In the genomic region with DNA sequence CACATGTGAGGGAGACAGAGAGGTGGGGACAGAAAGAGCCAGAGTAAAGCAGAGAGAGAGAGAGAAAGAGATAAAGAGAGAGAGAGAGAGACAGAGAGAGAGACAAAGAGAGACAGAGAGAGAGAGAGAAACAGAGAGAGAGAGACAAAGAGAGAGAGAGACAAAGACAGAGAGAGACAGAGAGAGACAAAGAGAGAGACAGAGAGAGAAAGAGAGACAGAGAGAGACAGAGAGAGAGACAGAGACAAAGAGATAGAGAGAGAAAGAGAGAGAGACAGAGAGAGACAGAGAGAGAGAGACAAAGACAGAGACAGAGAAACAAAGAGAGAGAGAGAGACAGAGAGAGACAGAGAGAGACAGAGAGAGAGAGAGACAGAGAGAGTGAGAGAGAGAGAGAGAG, we compare ENCODE assay signal across 23 cellular contexts. TPM values are rescaled to one million over a fixed set of nuclear protein-coding genes. Genes with fewer than 3 reads are reported as not detected.
A peak's percentile ranks its signal among the peaks of the same experiment; 100 is the strongest.
DNase-seq lines count a peak whose midpoint lies in the region; ATAC-seq and TF ChIP-seq lines count a peak whose summit lies in the region.
"Had no signal": no experiment of that assay in that cellular context is flagged by ENCODE, and none has a peak within 500 bp of the region (broad histone marks: within the 10 kb centered on the region; RNA-seq: fewer than 3 reads in every experiment).

No MANE protein-coding gene starts in this region.

- POLR2A ChIA-PET in CD4-positive, alpha-beta T cell (lab: Charles Lee) = no interaction called here

- H3K4me1 Mint-ChIP-seq in activated naive CD4-positive, alpha-beta T cell treated with anti-CD3 and anti-CD28 coated beads, Interleukin-2, amount 50 U/mL, for 24 hours = no peaks in the 10 kb centered on the region
- H3K4me1 Mint-ChIP-seq in central memory CD8-positive, alpha-beta T cell = no peaks in the 10 kb centered on the region
- peaks cover 27% of the 10 kb centered on the region for H3K4me1 Mint-ChIP-seq in neural crest cell
- peaks cover 3% of the 10 kb centered on the region for H3K4me1 Mint-ChIP-seq in CD4-positive, alpha-beta T cell (ENCODE audit: low read depth)

- CTCF ChIA-PET in CD4-positive, alpha-beta T cell (lab: Charles Lee) = no interaction called here

- H3K9me3 ChIP-seq in CD4-positive, alpha-beta T cell (ENCODE audit: control insufficient read depth, low read length) = no peaks in the 10 kb centered on the region
- H3K9me3 ChIP-seq: HAP-1 had no signal

- DNase-seq in activated naive CD4-positive, alpha-beta T cell treated with anti-CD3 and anti-CD28 coated beads, Interleukin-2, amount 50 U/mL, for 16 hours = no peak
- no peak for DNase-seq in central memory CD8-positive, alpha-beta T cell (ENCODE audit: low spot score in 2 of 2)
- DNase-seq in neural crest cell (ENCODE audit: low read depth, low spot score) (no peak), SIG-M5 treated with dmso at 0.1 percent for 504 hours (lab: John Stamatoyannopoulos, UW; ENCODE audit: unreplicated experiment) (no peak), H7 (no peak)
- no peak for DNase-seq in CD4-positive, alpha-beta T cell
- DNase-seq: AML-193; CD8-positive, alpha-beta T cell; DMS 273 treated with DMSO at 0.1 percent for 48 hours; DMS53; DND-41; EL; GOT3 had no signal

- intact Hi-C loops in CD4-positive, alpha-beta T cell (cut with DNase I, micrococcal nuclease) = no loop called here

- TF ChIP-seq CTCF in neural crest cell (conservative IDR thresholded peaks at IDR 0.05) = no peak
- TF ChIP-seq CTCF in CD4-positive, alpha-beta T cell (IDR thresholded peaks at IDR 0.05) = no peak

- H3K4me3 Mint-ChIP-seq in activated naive CD4-positive, alpha-beta T cell treated with anti-CD3 and anti-CD28 coated beads, Interleukin-2, amount 50 U/mL, for 24 hours = no peak overlapping the region
- no peak overlapping the region for H3K4me3 Mint-ChIP-seq in central memory CD8-positive, alpha-beta T cell
- H3K4me3 Mint-ChIP-seq in neural crest cell = peak overlapping the region; percentile 24
- no peak overlapping the region for H3K4me3 Mint-ChIP-seq in CD4-positive, alpha-beta T cell
- H3K4me3 Mint-ChIP-seq: CD8-positive, alpha-beta T cell had no signal

- peaks cover 1% of the 10 kb centered on the region for H3K36me3 Mint-ChIP-seq in activated naive CD4-positive, alpha-beta T cell treated with anti-CD3 and anti-CD28 coated beads, Interleukin-2, amount 50 U/mL, for 24 hours
- H3K36me3 Mint-ChIP-seq in central memory CD8-positive, alpha-beta T cell (ENCODE audit: insufficient read depth) = peaks cover 7% of the 10 kb centered on the region
- peaks cover 4% of the 10 kb centered on the region for H3K36me3 Mint-ChIP-seq in neural crest cell (ENCODE audit: low read depth)
- H3K36me3 Mint-ChIP-seq in CD4-positive, alpha-beta T cell (ENCODE audit: low read depth) = no peaks in the 10 kb centered on the region
- H3K36me3 Mint-ChIP-seq: CD14-positive monocyte; CD8-positive, alpha-beta T cell had no signal

- peak overlapping the region; percentile 77 for H3K27ac Mint-ChIP-seq in activated naive CD4-positive, alpha-beta T cell treated with anti-CD3 and anti-CD28 coated beads, Interleukin-2, amount 50 U/mL, for 24 hours
- H3K27ac Mint-ChIP-seq in central memory CD8-positive, alpha-beta T cell (ENCODE audit: low read depth) = peak overlapping the region; percentile 1
- H3K27ac Mint-ChIP-seq in neural crest cell (ENCODE audit: unreplicated experiment) = no peak overlapping the region
- H3K27ac Mint-ChIP-seq in CD4-positive, alpha-beta T cell = no peak overlapping the region
- H3K27ac Mint-ChIP-seq: CD8-positive, alpha-beta T cell had no signal

- peaks cover 5% of the 10 kb centered on the region for H3K9me3 Mint-ChIP-seq in activated naive CD4-positive, alpha-beta T cell treated with anti-CD3 and anti-CD28 coated beads, Interleukin-2, amount 50 U/mL, for 24 hours
- H3K9me3 Mint-ChIP-seq in central memory CD8-positive, alpha-beta T cell = peaks cover 13% of the 10 kb centered on the region
- peaks cover 15% of the 10 kb centered on the region for H3K9me3 Mint-ChIP-seq in neural crest cell
- no peaks in the 10 kb centered on the region for H3K9me3 Mint-ChIP-seq in CD4-positive, alpha-beta T cell

- no peak overlapping the region for H3K4me3 ChIP-seq in H7 (ENCODE audit: insufficient read depth, low read depth, low read length)
- H3K4me3 ChIP-seq: A549, BLaER1, GM12878, HAP-1 had no signal

- H3K36me3 ChIP-seq in H7 (replicated peaks; ENCODE audit: control insufficient read depth, insufficient read depth, low read length) = no peaks in the 10 kb centered on the region
- H3K36me3 ChIP-seq: BLaER1, HAP-1 had no signal

- H3K27me3 ChIP-seq in CD4-positive, alpha-beta T cell (ENCODE audit: control insufficient read depth, insufficient read depth, low read length) = peaks cover 28% of the 10 kb centered on the region
- peaks cover 22% of the 10 kb centered on the region for H3K27me3 ChIP-seq in H7 (ENCODE audit: control insufficient read depth, insufficient read depth, low read length)

- H3K27ac ChIP-seq in CD4-positive, alpha-beta T cell (ENCODE audit: low read depth, low read length) = no peak overlapping the region
- H3K27ac ChIP-seq: 22Rv1, A549, BLaER1, HL-60 had no signal

- ATAC-seq in central memory CD8-positive, alpha-beta T cell (replicated peaks; ENCODE audit: extremely low read depth, poor library complexity, severe bottlenecking) = no peak
- no peak for ATAC-seq in CD4-positive, alpha-beta T cell (ENCODE audit: poor library complexity)
- ATAC-seq: CD8-positive, alpha-beta T cell; GM12878 had no signal

- H3K27me3 Mint-ChIP-seq in activated naive CD4-positive, alpha-beta T cell treated with anti-CD3 and anti-CD28 coated beads, Interleukin-2, amount 50 U/mL, for 24 hours = peaks cover 15% of the 10 kb centered on the region
- peaks cover 6% of the 10 kb centered on the region for H3K27me3 Mint-ChIP-seq in central memory CD8-positive, alpha-beta T cell
- no peaks in the 10 kb centered on the region for H3K27me3 Mint-ChIP-seq in neural crest cell (ENCODE audit: low read depth)
- H3K27me3 Mint-ChIP-seq in CD4-positive, alpha-beta T cell = peaks cover 26% of the 10 kb centered on the region

RNA-seq across cellular contexts. Expression of gene TTYH1, which starts 4.2 kb away (rescaled TPM):
- total RNA-seq in neural crest cell = 180 and 207 TPM in 2 replicates
- total RNA-seq in CD4-positive, alpha-beta T cell = not detected
- 13.4 and 17.7 TPM in 2 replicates for total RNA-seq in H7 (2014; rRNA removed; shearing (Covaris generic))
- total RNA-seq: CD8-positive, alpha-beta T cell; HT1080 had no signal

RNA-seq across cellular contexts. Expression of gene LENG8, which starts 38.0 kb away (rescaled TPM):
- 157 and 161 TPM in 2 replicates for total RNA-seq in neural crest cell
- total RNA-seq in CD4-positive, alpha-beta T cell = 100 to 1,000 TPM; 610 to 639 TPM
- 25.3 and 30.7 TPM in 2 replicates for total RNA-seq in H7 (2014; rRNA removed; shearing (Covaris generic))

RNA-seq across cellular contexts. Expression of gene LAIR1, which starts 46.3 kb away (rescaled TPM):
- total RNA-seq in neural crest cell = not detected in 2 replicates
- 10 to 100 TPM; 12.3 to 14.4 TPM for total RNA-seq in CD4-positive, alpha-beta T cell
- total RNA-seq in H7 (2014; rRNA removed; shearing (Covaris generic)) = 0.07 and 0.33 TPM in 2 replicates
- total RNA-seq: G401, HT1080 had no signal

RNA-seq across cellular contexts. Expression of gene LENG9, which starts 52.5 kb away (rescaled TPM):
- total RNA-seq in neural crest cell = 2.5 and 3.0 TPM in 2 replicates
- 1 to 10 TPM; 2.8 to 2.9 TPM for total RNA-seq in CD4-positive, alpha-beta T cell
- total RNA-seq in H7 (2014; rRNA removed; shearing (Covaris generic)) = 3.5 and 7.9 TPM in 2 replicates

Comparison
In these comparisons a context has a peak if more than half of its experiments do, and no peak if none do; other contexts are left out.
1. H3K27ac Mint-ChIP-seq: peak in activated naive CD4-positive, alpha-beta T cell treated with anti-CD3 and anti-CD28 coated beads, Interleukin-2, amount 50 U/mL, for 24 hours (single experiment) and central memory CD8-positive, alpha-beta T cell (single experiment); none in neural crest cell (single experiment) and CD4-positive, alpha-beta T cell (single experiment).